8 cellular contexts compared by ENCODE assay signal in genomic region chr2:69386789-69387734, GRCh38. TPM values are rescaled to one million over a fixed set of nuclear protein-coding genes. Genes with fewer than 3 reads are reported as not detected.
A peak's percentile ranks its signal among the peaks of the same experiment; 100 is the strongest.
DNase-seq lines count a peak whose midpoint lies in the region; ATAC-seq and TF ChIP-seq lines count a peak whose summit lies in the region.

GFPT1 (minus strand) TSS chr2:69387227; CDS start chr2:69387071, 156 bp downstream.

- H3K4me1 Mint-ChIP-seq in HFFc6 (ENCODE audit: low read depth) = peaks cover 52% of the 10 kb centered on the region
- peaks cover 46% of the 10 kb centered on the region for H3K4me1 Mint-ChIP-seq in activated naive CD4-positive, alpha-beta T cell treated with anti-CD3 and anti-CD28 coated beads, Interleukin-2, amount 10 ng/mL, durations not matched to agents 7 days and 5 days

- CTCF ChIA-PET in activated naive CD4-positive, alpha-beta T cell treated with anti-CD3 and anti-CD28 coated beads, Interleukin-2, amount 10 ng/mL, durations not matched to agents 7 days and 5 days (lab: Charles Lee) = interaction anchor here (1.3 to 2.0 kb wide), 2 partner anchors 11 to 327 kb away, joined by 4 to 16 read pairs; no protein-coding TSS in a partner anchor

- DNase-seq in GM04503 (ENCODE audit: low read depth) = peak; percentile 57
- DNase-seq in HFFc6 = peak; percentile 88
- peak; percentile 96 for DNase-seq in NB4 (ENCODE audit: low read depth)
- DNase-seq in SK-N-MC (ENCODE audit: low read depth, low spot score) = no peak
- DNase-seq in activated naive CD4-positive, alpha-beta T cell treated with anti-CD3 and anti-CD28 coated beads, Interleukin-2, amount 10 ng/mL, durations not matched to agents 7 days and 5 days = peak; percentile 95
- peak; percentile 29 to 94 (median 85) for DNase-seq in nucleus accumbens (lab: John Stamatoyannopoulos, UW)
- peak; percentile 91 for DNase-seq in superior temporal gyrus (ENCODE audit: extremely low spot score)

- H3K4me3 ChIP-seq in NB4 (ENCODE audit: low read depth, low read length) (peak within 1 kb of the TSS; percentile 77), SK-N-MC (peak within 1 kb of the TSS; percentile 87), gastroesophageal sphincter (peak within 1 kb of the TSS; percentile 96 to 98)

- H3K36me3 ChIP-seq in SK-N-MC (ENCODE audit: insufficient read depth, low read length) = no peaks in the 10 kb centered on the region
- no peaks in the 10 kb centered on the region for H3K36me3 ChIP-seq in gastroesophageal sphincter

- H3K4me3 Mint-ChIP-seq in HFFc6 = peak within 1 kb of the TSS; percentile 97
- peak within 1 kb of the TSS; percentile 87 for H3K4me3 Mint-ChIP-seq in activated naive CD4-positive, alpha-beta T cell treated with anti-CD3 and anti-CD28 coated beads, Interleukin-2, amount 10 ng/mL, durations not matched to agents 7 days and 5 days

- H3K9me3 ChIP-seq in SK-N-MC (ENCODE audit: low read depth, low read length) (no peaks in the 10 kb centered on the region), gastroesophageal sphincter (no peaks in the 10 kb centered on the region)

- H3K27ac ChIP-seq in SK-N-MC (peak within 1 kb of the TSS; percentile 65), gastroesophageal sphincter (peak within 1 kb of the TSS; percentile 60 to 95 (median 86))

- H3K27me3 ChIP-seq in gastroesophageal sphincter = no peaks in the 10 kb centered on the region

- peak within 1 kb of the TSS; percentile 77 for H3K9ac ChIP-seq in SK-N-MC (ENCODE audit: insufficient read length)

- peaks cover 17% of the 10 kb centered on the region for H3K36me3 Mint-ChIP-seq in HFFc6 (ENCODE audit: low read depth)
- peaks cover 9% of the 10 kb centered on the region for H3K36me3 Mint-ChIP-seq in activated naive CD4-positive, alpha-beta T cell treated with anti-CD3 and anti-CD28 coated beads, Interleukin-2, amount 10 ng/mL, durations not matched to agents 7 days and 5 days

- TF ChIP-seq CTCF in HFFc6 (IDR thresholded peaks at IDR 0.05) = peak; percentile 20
- TF ChIP-seq CTCF in NB4 (IDR thresholded peaks at IDR 0.05; ENCODE audit: low read depth, low read length) = no peak
- peak in 3 of 4 experiments; percentile 6 to 19 (median 19) for TF ChIP-seq CTCF in gastroesophageal sphincter (IDR thresholded peaks at IDR 0.05)

- TF ChIP-seq EP300 in gastroesophageal sphincter (IDR thresholded peaks at IDR 0.05) = no peak

- peak; percentile 94 for TF ChIP-seq POLR2A in NB4 (IDR thresholded peaks at IDR 0.05; ENCODE audit: extremely low read depth, insufficient read length)
- peak; percentile 70 to 77 for TF ChIP-seq POLR2A in gastroesophageal sphincter (IDR thresholded peaks at IDR 0.05)

- ATAC-seq in gastroesophageal sphincter = peak; percentile 99

- no peaks in the 10 kb centered on the region; the same call in 1 of the 2 replicates for H3K27me3 Mint-ChIP-seq in HFFc6 (ENCODE audit: insufficient read depth)
- no peaks in the 10 kb centered on the region for H3K27me3 Mint-ChIP-seq in activated naive CD4-positive, alpha-beta T cell treated with anti-CD3 and anti-CD28 coated beads, Interleukin-2, amount 10 ng/mL, durations not matched to agents 7 days and 5 days

- peaks cover 0 to 52% (median 0%) of the 10 kb centered on the region in 3 donors for H3K4me1 ChIP-seq in gastroesophageal sphincter

- WGBS in gastroesophageal sphincter (ENCODE audit: low coverage in 1 of 2), 2 donors = 0% methylated on average over 6 to 14 of the region's 97 CpGs

- peak within 1 kb of the TSS; percentile 99 for H3K27ac Mint-ChIP-seq in HFFc6
- H3K27ac Mint-ChIP-seq in activated naive CD4-positive, alpha-beta T cell treated with anti-CD3 and anti-CD28 coated beads, Interleukin-2, amount 10 ng/mL, durations not matched to agents 7 days and 5 days = peak within 1 kb of the TSS; percentile 84

- no peaks in the 10 kb centered on the region for H3K9me3 Mint-ChIP-seq in HFFc6
- no peaks in the 10 kb centered on the region for H3K9me3 Mint-ChIP-seq in activated naive CD4-positive, alpha-beta T cell treated with anti-CD3 and anti-CD28 coated beads, Interleukin-2, amount 10 ng/mL, durations not matched to agents 7 days and 5 days

RNA-seq across cellular contexts. Expression of gene GFPT1, which starts in this region (rescaled TPM):
- total RNA-seq in HFFc6 (2021; fragmentation: NEBNext Ultra II Directional; extraction: Animal tissue kit (Norgen Biotek cat#: 25700)) = 100 to 1,000 TPM in 1 of 6 experiments, 10 to 100 TPM in 5; 74.6 to 106 (median 88.4) TPM
- total RNA-seq in gastroesophageal sphincter = 10 to 100 TPM; 15.3 to 40.4 (median 28.2) TPM
